ENCODE assay signal across 8 cellular contexts in genomic region chr10:22475857-22476600, GRCh38.
DNase-seq lines count a peak whose midpoint lies in the region; ATAC-seq and TF ChIP-seq lines count a peak whose summit lies in the region.

No MANE protein-coding gene starts in this region.

- no peak for TF ChIP-seq CTCF in AG10803 (conservative IDR thresholded peaks at IDR 0.05; ENCODE audit: low read length)
- TF ChIP-seq CTCF in ascending aorta (IDR thresholded peaks at IDR 0.05), result no peak

- H3K27me3 ChIP-seq in ascending aorta (peaks cover 18% of the 10 kb centered on the region), layer of hippocampus (ENCODE audit: control insufficient read depth, insufficient read depth, low read length) (peaks cover 16% of the 10 kb centered on the region)

- H3K4me3 ChIP-seq in AG10803 (ENCODE audit: low read length) (peak overlapping the region; percentile 43), ascending aorta (peak overlapping the region; percentile 55 to 65)

- H3K27ac ChIP-seq in ascending aorta (no peak overlapping the region), layer of hippocampus (ENCODE audit: low read depth, low read length) (peak overlapping the region; percentile 7)

- intact Hi-C loops in ascending aorta (cut with DNase I), result no loop called here

- no peaks in the 10 kb centered on the region for H3K9me3 ChIP-seq in ascending aorta

- DNase-seq in AG10803 (ENCODE audit: low read depth) (no peak), ascending aorta (ENCODE audit: low spot score in 2 of 2) (no peak), NCI-H1436 treated with DMSO at 0.1 percent for 48 hours (lab: John Stamatoyannopoulos, UW) (no peak), SK-N-DZ (ENCODE audit: low spot score) (no peak)
- peak; percentile 10 for DNase-seq in stimulated activated CD8-positive, alpha-beta memory T cell treated with anti-CD3 and anti-CD28 coated beads, Interleukin-12 subunit alpha, Interleukin-12 subunit beta, amount 100 ng/mL, for 4 hours (ENCODE audit: low read depth)

- H3K4me1 ChIP-seq in ascending aorta, result peaks cover 0 to 8% of the 10 kb centered on the region in 2 donors

- ATAC-seq in HG03045 (IDR thresholded peaks at IDR 0.05; ENCODE audit: unreplicated experiment) (peak; percentile 51), GM18517 (IDR thresholded peaks at IDR 0.05; ENCODE audit: unreplicated experiment) (no peak)

- H3K36me3 ChIP-seq in ascending aorta, result no peaks in the 10 kb centered on the region
